ENCODE assay signal across 20 cellular contexts in the genomic region with DNA sequence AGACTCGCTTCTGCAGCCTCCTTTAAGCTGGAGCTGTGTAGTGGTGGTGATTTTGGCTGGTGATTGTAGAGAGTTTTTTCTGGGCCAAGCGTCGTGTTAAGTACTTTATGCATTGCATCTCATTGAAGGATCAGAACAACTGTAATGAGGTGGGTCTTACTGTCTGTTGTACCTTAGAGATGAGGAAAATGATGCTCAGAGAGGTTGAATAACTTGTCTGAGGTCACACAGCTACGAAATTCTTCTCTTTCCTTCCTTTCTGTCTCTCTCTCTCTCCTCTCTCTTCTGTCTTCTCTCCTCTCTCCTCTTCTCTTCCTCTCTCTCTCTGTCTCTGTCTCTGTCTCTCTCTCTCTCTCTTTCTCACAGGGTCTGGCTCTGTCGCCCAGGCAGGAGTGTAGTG.
"Had no signal": no experiment of that assay in that cellular context is flagged by ENCODE, and none has a peak within 500 bp of the region (broad histone marks: within the 10 kb centered on the region; RNA-seq: fewer than 3 reads in every experiment).

No MANE protein-coding gene starts in this region.

- H3K4me1 ChIP-seq: colonic mucosa, parathyroid adenoma, prostate gland had no signal

- ATAC-seq: left ventricle myocardium superior; lower lobe of right lung; naive thymus-derived CD8-positive, alpha-beta T cell; stimulated activated naive B cell treated with anti-CD40 and anti-IgM and Interleukin-4, amounts not matched to agents 10 μg/mL and 1 μg/mL and 100 μg/mL, for 72 hours had no signal

- H3K4me3 Mint-ChIP-seq: naive thymus-derived CD8-positive, alpha-beta T cell; neural crest cell; stimulated activated naive B cell treated with anti-CD40 and anti-IgM and Interleukin-4, amounts not matched to agents 10 μg/mL and 1 μg/mL and 100 μg/mL, for 72 hours; stimulated activated naive CD8-positive, alpha-beta T cell treated with anti-CD3 and anti-CD28 coated beads, Interleukin-15, Interleukin-2, amounts not matched to agents 100 ng/mL and 50 ng/mL, for 24 hours had no signal

- H3K36me3 ChIP-seq: colonic mucosa, esophagus squamous epithelium, lower lobe of right lung, prostate gland, right atrium auricular region, sigmoid colon, thoracic aorta, tibial nerve, upper lobe of left lung had no signal

- H3K9me3 ChIP-seq: colonic mucosa, esophagus squamous epithelium, lower lobe of right lung, prostate gland, right atrium auricular region, sigmoid colon, thoracic aorta, tibial nerve, upper lobe of left lung had no signal

- H3K36me3 Mint-ChIP-seq: stimulated activated naive B cell treated with anti-CD40 and anti-IgM and Interleukin-4, amounts not matched to agents 10 μg/mL and 1 μg/mL and 100 μg/mL, for 72 hours had no signal

- DNase-seq: colonic mucosa; dermis blood vessel endothelial cell; effector memory CD4-positive, alpha-beta T cell; erythroblast; esophagus squamous epithelium; hypothalamus; left ventricle myocardium superior; lower lobe of right lung; sigmoid colon; stimulated activated CD4-positive, alpha-beta T cell treated with anti-CD3 and anti-CD28 coated beads, Interleukin-4, amount 100 ng/mL, for 4 hours; stimulated activated naive B cell treated with anti-CD40 and anti-IgM and Interleukin-4, amounts not matched to agents 10 μg/mL and 1 μg/mL and 100 μg/mL, for 72 hours had no signal

- H3K27ac Mint-ChIP-seq: naive thymus-derived CD8-positive, alpha-beta T cell; stimulated activated naive B cell treated with anti-CD40 and anti-IgM and Interleukin-4, amounts not matched to agents 10 μg/mL and 1 μg/mL and 100 μg/mL, for 72 hours; stimulated activated naive CD8-positive, alpha-beta T cell treated with anti-CD3 and anti-CD28 coated beads, Interleukin-15, Interleukin-2, amounts not matched to agents 100 ng/mL and 50 ng/mL, for 24 hours had no signal

- H3K9me3 Mint-ChIP-seq: naive thymus-derived CD8-positive, alpha-beta T cell; neural crest cell; stimulated activated naive B cell treated with anti-CD40 and anti-IgM and Interleukin-4, amounts not matched to agents 10 μg/mL and 1 μg/mL and 100 μg/mL, for 72 hours; stimulated activated naive CD8-positive, alpha-beta T cell treated with anti-CD3 and anti-CD28 coated beads, Interleukin-15, Interleukin-2, amounts not matched to agents 100 ng/mL and 50 ng/mL, for 24 hours had no signal

- H3K4me3 ChIP-seq: colonic mucosa, esophagus squamous epithelium, lower lobe of right lung, prostate gland, right atrium auricular region, sigmoid colon, thoracic aorta, tibial nerve, upper lobe of left lung had no signal

- H3K27ac ChIP-seq: colonic mucosa, esophagus squamous epithelium, lower lobe of right lung, parathyroid adenoma, prostate gland, right atrium auricular region, sigmoid colon, thoracic aorta, tibial nerve, upper lobe of left lung had no signal
